ENCODE assay signal across 12 cellular contexts in the genomic region with DNA sequence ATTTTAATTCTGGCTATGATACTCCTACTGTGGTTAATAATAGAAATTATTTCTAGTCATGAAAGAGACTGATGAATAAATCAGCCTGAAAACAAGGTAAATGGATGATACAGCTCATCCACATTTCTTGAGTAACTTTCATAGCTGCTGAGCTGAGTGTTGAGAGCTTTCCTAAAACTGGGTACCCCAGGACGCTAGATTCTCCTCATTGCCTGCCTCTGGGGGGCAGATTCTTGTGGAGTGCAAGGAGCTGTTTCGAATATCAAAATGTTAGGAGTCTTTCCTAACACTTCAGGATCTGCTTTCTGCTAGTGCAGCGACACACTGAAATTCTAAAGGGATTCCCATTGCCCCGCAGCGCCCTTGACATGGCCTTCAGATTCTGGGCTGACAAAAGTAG. TPM values are rescaled to one million over a fixed set of nuclear protein-coding genes. Genes with fewer than 3 reads are reported as not detected.
DNase-seq lines count a peak whose midpoint lies in the region; ATAC-seq and TF ChIP-seq lines count a peak whose summit lies in the region.
"Had no signal": no experiment of that assay in that cellular context is flagged by ENCODE, and none has a peak within 500 bp of the region (broad histone marks: within the 10 kb centered on the region; RNA-seq: fewer than 3 reads in every experiment).

No MANE protein-coding gene starts in this region.

- H3K4me2 ChIP-seq in SK-N-SH: peak overlapping the region; percentile 83; the same call in 1 of the 2 replicates
- H3K4me2 ChIP-seq in Karpas-422 (ENCODE audit: low read depth, low read length, poor library complexity, severe bottlenecking): peak overlapping the region; percentile 85

- H3F3A ChIP-seq in SK-N-SH (replicated peaks; ENCODE audit: insufficient read depth): peaks cover 4% of the 10 kb centered on the region

- H3K27me3 ChIP-seq in SK-N-SH (ENCODE audit: insufficient read depth) (no peaks in the 10 kb centered on the region), Karpas-422 (ENCODE audit: low read length) (no peaks in the 10 kb centered on the region), neuron (ENCODE audit: insufficient read depth, low read length) (no peaks in the 10 kb centered on the region)
- H3K27me3 ChIP-seq: stomach had no signal

- DNase-seq in SK-N-SH (no peak), Karpas-422 (peak; percentile 61)
- no peak for DNase-seq in activated T-helper 2 cell treated with anti-CD3 and anti-CD28 coated beads, Interferon-gamma antibody, Interleukin-2, Interleukin-4, amounts not matched to agents 10 μg/mL and 5 μg/mL and 100 μg/mL, durations not matched to agents 14 hours and 24 hours and 36 hours (ENCODE audit: low spot score)
- no peak for DNase-seq in activated CD4-positive, CD25-positive, alpha-beta regulatory T cell treated with anti-CD3 and anti-CD28 coated beads, Interleukin-2, amount 50 U/mL, for 72 hours
- DNase-seq: NCI-H1092, NCI-H774, stomach, T-helper 9 cell had no signal

- no peaks in the 10 kb centered on the region for H3K9me3 ChIP-seq in SK-N-SH
- H3K9me3 ChIP-seq in Karpas-422 (ENCODE audit: low read length): no peaks in the 10 kb centered on the region
- H3K9me3 ChIP-seq in neuron (ENCODE audit: low read length): no peaks in the 10 kb centered on the region
- H3K9me3 ChIP-seq: stomach had no signal

- POLR2A ChIA-PET in SK-N-SH (lab: Yijun Ruan, JAX): no interaction called here

- H2AFZ ChIP-seq in SK-N-SH (ENCODE audit: low read depth) (no peak overlapping the region), Karpas-422 (ENCODE audit: low read length) (no peak overlapping the region), neuron (ENCODE audit: low read depth, low read length) (no peak overlapping the region)

- WGBS in SK-N-SH (ENCODE audit: low lambda C conversion rate): 94% methylated on average over 5 of the region's 5 CpGs

- ATAC-seq in SK-N-SH treated with all-trans-retinoic acid at 6 μM for 48 hours (no peak), HG02759 (IDR thresholded peaks at IDR 0.05; ENCODE audit: unreplicated experiment) (no peak)

- peak; percentile 25 for TF ChIP-seq CTCF in SK-N-SH (IDR thresholded peaks at IDR 0.05)
- TF ChIP-seq CTCF in brain (conservative IDR thresholded peaks at IDR 0.05): no peak

- H3K4me3 Mint-ChIP-seq in brain: peak overlapping the region; percentile 63 to 95 (median 67)
- H3K4me3 Mint-ChIP-seq in activated T-helper 2 cell treated with anti-CD3 and anti-CD28 coated beads, Interferon-gamma antibody, Interleukin-2, Interleukin-4, amounts not matched to agents 10 μg/mL and 5 μg/mL and 100 μg/mL, durations not matched to agents 14 hours and 24 hours and 36 hours (ENCODE audit: low read depth): no peak overlapping the region

- no peak overlapping the region for H3K4me3 ChIP-seq in SK-N-SH (ENCODE audit: low read depth in 2 of 2, low read length in 1 of 2)
- peak overlapping the region; percentile 83 for H3K4me3 ChIP-seq in Karpas-422 (ENCODE audit: low read length)
- H3K4me3 ChIP-seq in neuron (ENCODE audit: low read length): peak overlapping the region; percentile 66

- H3K27me3 Mint-ChIP-seq in brain: peaks cover 2% of the 10 kb centered on the region
- H3K27me3 Mint-ChIP-seq in activated T-helper 2 cell treated with anti-CD3 and anti-CD28 coated beads, Interferon-gamma antibody, Interleukin-2, Interleukin-4, amounts not matched to agents 10 μg/mL and 5 μg/mL and 100 μg/mL, durations not matched to agents 14 hours and 24 hours and 36 hours (ENCODE audit: low read depth): peaks cover 4% of the 10 kb centered on the region

- peak overlapping the region in 3 of 5 experiments; percentile 8 to 63 (median 17) for H3K27ac Mint-ChIP-seq in brain
- H3K27ac Mint-ChIP-seq in activated T-helper 2 cell treated with anti-CD3 and anti-CD28 coated beads, Interferon-gamma antibody, Interleukin-2, Interleukin-4, amounts not matched to agents 10 μg/mL and 5 μg/mL and 100 μg/mL, durations not matched to agents 14 hours and 24 hours and 36 hours: no peak overlapping the region

- H3K4me1 ChIP-seq in SK-N-SH (ENCODE audit: control insufficient read depth in 1 of 2, insufficient read depth in 2 of 2, low read depth in 1 of 2, low read length in 1 of 2) (peaks cover 6 to 8% of the 10 kb centered on the region in 2 experiments), Karpas-422 (ENCODE audit: low read length) (peaks cover 62% of the 10 kb centered on the region), neuron (ENCODE audit: insufficient read depth, low read length) (peaks cover 27% of the 10 kb centered on the region)

- CTCF ChIA-PET in SK-N-SH (lab: Yijun Ruan, JAX): interaction anchor here (1.0 to 4.5 kb wide), 16 partner anchors 11 to 404 kb away, joined by 3 to 67 read pairs (median 10); partner anchors contain the start of gene TMEM131L

- H3K27ac ChIP-seq in SK-N-SH (ENCODE audit: low read depth in 2 of 2, low read length in 1 of 2) (no peak overlapping the region), Karpas-422 (ENCODE audit: low read length) (peak overlapping the region; percentile 93)
- H3K27ac ChIP-seq: stomach had no signal

- H3K36me3 ChIP-seq in SK-N-SH (replicated peaks in 1 of 2; ENCODE audit: control insufficient read depth in 1 of 2, insufficient read depth in 2 of 2, low read length in 1 of 2) (peaks cover 0 to 2% of the 10 kb centered on the region in 2 experiments), Karpas-422 (ENCODE audit: insufficient read depth, low read length) (peaks cover 23% of the 10 kb centered on the region), neuron (ENCODE audit: insufficient read depth, low read length) (no peaks in the 10 kb centered on the region)
- H3K36me3 ChIP-seq: stomach had no signal

- H3K9ac ChIP-seq in SK-N-SH (no peak overlapping the region; the same call in 1 of the 2 replicates), Karpas-422 (ENCODE audit: low read length) (peak overlapping the region; percentile 89)

- no peaks in the 10 kb centered on the region for H3K36me3 Mint-ChIP-seq in brain
- H3K36me3 Mint-ChIP-seq in activated T-helper 2 cell treated with anti-CD3 and anti-CD28 coated beads, Interferon-gamma antibody, Interleukin-2, Interleukin-4, amounts not matched to agents 10 μg/mL and 5 μg/mL and 100 μg/mL, durations not matched to agents 14 hours and 24 hours and 36 hours (ENCODE audit: low read depth): peaks cover 23% of the 10 kb centered on the region

- H3K4me1 Mint-ChIP-seq in brain: peaks cover 30% of the 10 kb centered on the region
- H3K4me1 Mint-ChIP-seq in activated T-helper 2 cell treated with anti-CD3 and anti-CD28 coated beads, Interferon-gamma antibody, Interleukin-2, Interleukin-4, amounts not matched to agents 10 μg/mL and 5 μg/mL and 100 μg/mL, durations not matched to agents 14 hours and 24 hours and 36 hours (ENCODE audit: low read depth): peaks cover 41% of the 10 kb centered on the region

- H3K9me2 ChIP-seq in SK-N-SH (no peaks in the 10 kb centered on the region), Karpas-422 (replicated peaks; ENCODE audit: insufficient read depth, low read length) (no peaks in the 10 kb centered on the region)

- H3K79me2 ChIP-seq in SK-N-SH (ENCODE audit: insufficient read depth): peaks cover 34% of the 10 kb centered on the region
- peaks cover 67% of the 10 kb centered on the region for H3K79me2 ChIP-seq in Karpas-422 (ENCODE audit: low read length)

- intact Hi-C loops in activated T-helper 2 cell treated with anti-CD3 and anti-CD28 coated beads, Interferon-gamma antibody, Interleukin-2, Interleukin-4, amounts not matched to agents 10 μg/mL and 5 μg/mL and 100 μg/mL, durations not matched to agents 14 hours and 24 hours and 36 hours (cut with micrococcal nuclease): loop anchor here (5.0 kb wide), 1 partner anchor 406 kb away; no protein-coding TSS in a partner anchor

- TF ChIP-seq RAD21 in SK-N-SH (IDR thresholded peaks at IDR 0.05; ENCODE audit: low read length): no peak

- TF ChIP-seq EP300 in SK-N-SH (IDR thresholded peaks at IDR 0.05; ENCODE audit: borderline replicate concordance in 1 of 2, low read depth in 1 of 2, low read length in 1 of 2): no peak

- no peaks in the 10 kb centered on the region for H4K20me1 ChIP-seq in SK-N-SH (ENCODE audit: insufficient read depth)
- no peaks in the 10 kb centered on the region for H4K20me1 ChIP-seq in Karpas-422 (ENCODE audit: insufficient read depth, low read depth, low read length)

- H3K9me3 Mint-ChIP-seq in brain: no peaks in the 10 kb centered on the region
- no peaks in the 10 kb centered on the region for H3K9me3 Mint-ChIP-seq in activated T-helper 2 cell treated with anti-CD3 and anti-CD28 coated beads, Interferon-gamma antibody, Interleukin-2, Interleukin-4, amounts not matched to agents 10 μg/mL and 5 μg/mL and 100 μg/mL, durations not matched to agents 14 hours and 24 hours and 36 hours

TF ChIP-seq in SK-N-SH, 30 proteins besides CTCF, POLR2A, EP300 and RAD21:
- TF ChIP-seq JUND (IDR thresholded peaks at IDR 0.05) (no peak), CHD2 (IDR thresholded peaks at IDR 0.05; ENCODE audit: low read length, partially characterized antibody) (no peak), EZH2phosphoT487 (IDR thresholded peaks at IDR 0.05; ENCODE audit: borderline replicate concordance, low read depth) (no peak), NFIC (IDR thresholded peaks at IDR 0.05; ENCODE audit: borderline replicate concordance) (no peak), ELF1 (IDR thresholded peaks at IDR 0.05) (no peak)
TF ChIP-seq in SK-N-SH: peak in this region for 0.

TF ChIP-seq in SK-N-SH treated with all-trans-retinoic acid at 6 μM for 48 hours, 23 proteins besides CTCF, POLR2A, EP300 and RAD21 (continues in another document):
- TF ChIP-seq PPARA (CRISPR knock-in tag; IDR thresholded peaks at IDR 0.05; ENCODE audit: borderline replicate concordance) (no peak), POU6F1 (CRISPR knock-in tag; IDR thresholded peaks at IDR 0.05; ENCODE audit: borderline replicate concordance, low read depth) (no peak)

RNA-seq across cellular contexts. Expression of gene MND1, which starts 2.1 kb away (rescaled TPM):
- 1.3 and 2.4 TPM in 2 replicates for polyA plus RNA-seq in SK-N-SH (2012; rRNA removed)
- 3.8 and 6.8 TPM in 2 replicates for polyA plus RNA-seq in SK-N-SH (2012; cell fraction: cytosol; rRNA removed)
- polyA plus RNA-seq in SK-N-SH (2012; cell fraction: nucleus; rRNA removed): 0.33 and 0.68 TPM in 2 replicates
- 46.9 and 47.1 TPM in 2 replicates for total RNA-seq in Karpas-422 (2014; rRNA removed; shearing (Covaris generic); ENCODE audit: low replicate concordance)
- 3.0 TPM for polyA plus RNA-seq in brain (ENCODE audit: insufficient read depth, low read depth, low replicate concordance)
- 15.4 and 17.8 TPM in 2 replicates for total RNA-seq in activated T-helper 2 cell treated with anti-CD3 and anti-CD28 coated beads, Interferon-gamma antibody, Interleukin-2, Interleukin-4, amounts not matched to agents 10 μg/mL and 5 μg/mL and 100 μg/mL, durations not matched to agents 14 hours and 24 hours and 36 hours

Comparison
In these comparisons a context has a peak if more than half of its experiments do, and no peak if none do; other contexts are left out.
1. H3K4me3 ChIP-seq: peak in Karpas-422 (single experiment) and neuron (single experiment); none in SK-N-SH (0 of 2).